Comparison of ENCODE assay signal across 1 cellular context in the genomic region with DNA sequence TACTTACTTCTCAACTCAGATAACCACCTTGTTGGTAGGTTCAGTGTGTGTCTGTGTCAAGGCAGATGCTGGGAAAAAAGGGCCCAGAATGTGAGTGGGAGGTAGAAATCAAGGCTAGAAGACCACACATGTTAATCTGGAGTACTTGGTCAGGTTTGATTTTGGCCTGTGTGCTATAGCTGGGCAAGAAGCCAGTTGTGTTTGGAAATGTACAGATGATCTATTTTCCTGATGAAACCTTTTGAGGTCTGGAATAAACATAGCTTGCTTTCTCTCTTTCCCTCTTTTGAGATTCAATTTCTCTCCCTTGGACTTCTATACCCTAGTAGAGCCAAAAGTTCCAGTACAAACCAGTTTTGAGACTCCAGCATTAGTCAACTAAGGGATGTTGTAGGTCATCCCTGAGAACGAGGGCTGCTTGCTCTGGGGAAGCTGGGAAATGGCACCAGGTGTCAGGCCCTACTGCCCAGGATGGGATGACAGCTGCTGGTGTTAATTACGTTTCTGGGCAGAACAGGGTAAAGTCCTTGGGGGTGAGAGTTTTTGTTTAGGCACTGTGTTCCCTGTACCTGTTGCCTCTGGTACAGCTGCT.
TF ChIP-seq lines count a peak whose summit lies in the region.

No MANE protein-coding gene starts in this region.

TF ChIP-seq in liver, 16 proteins besides CTCF, POLR2A, EP300 and RAD21:
- no peak for TF ChIP-seq YY1 (IDR thresholded peaks at IDR 0.05)
